1 cellular context compared by ENCODE assay signal in genomic region chr10:75238182-75239180, GRCh38.
TF ChIP-seq lines count a peak whose summit lies in the region.

No MANE protein-coding gene starts in this region.

TF ChIP-seq in HepG2, 621 proteins besides CTCF, POLR2A, EP300 and RAD21 (continued from another document and continues in another):
- TF ChIP-seq ZNF83 (CRISPR knock-in tag; IDR thresholded peaks at IDR 0.05; ENCODE audit: borderline replicate concordance) (no peak), PRPF4 (IDR thresholded peaks at IDR 0.05; ENCODE audit: low read depth, low read length, poor library complexity, severe bottlenecking) (no peak), ZNF615 (CRISPR knock-in tag; IDR thresholded peaks at IDR 0.05; ENCODE audit: borderline replicate concordance) (no peak), FOXC1 (CRISPR knock-in tag; IDR thresholded peaks at IDR 0.05; ENCODE audit: borderline replicate concordance) (no peak), ZBTB46 (CRISPR knock-in tag; IDR thresholded peaks at IDR 0.05; ENCODE audit: borderline replicate concordance) (no peak), ZNF709 (CRISPR knock-in tag; IDR thresholded peaks at IDR 0.05) (no peak), ZBTB20 (CRISPR knock-in tag; IDR thresholded peaks at IDR 0.05; ENCODE audit: borderline replicate concordance, low read depth) (no peak), NFE2L1 (CRISPR knock-in tag; IDR thresholded peaks at IDR 0.05; ENCODE audit: borderline replicate concordance) (no peak), ZNF331 (CRISPR knock-in tag; IDR thresholded peaks at IDR 0.05) (0 out of 2 replicates have a peak, but pooled peaks have one; percentile 29), ZXDC (CRISPR knock-in tag; IDR thresholded peaks at IDR 0.05) (no peak), ZNF619 (CRISPR knock-in tag; IDR thresholded peaks at IDR 0.05) (no peak), DBP (CRISPR knock-in tag; IDR thresholded peaks at IDR 0.05; ENCODE audit: not compliant biosample characterization) (no peak), HMG20A (CRISPR knock-in tag; IDR thresholded peaks at IDR 0.05; ENCODE audit: borderline replicate concordance) (no peak), ZNF800 (CRISPR knock-in tag; IDR thresholded peaks at IDR 0.05) (no peak), SETDB1 (CRISPR knock-in tag; IDR thresholded peaks at IDR 0.05; ENCODE audit: borderline replicate concordance) (no peak), CCDC6 (CRISPR knock-in tag; IDR thresholded peaks at IDR 0.05) (no peak), CCAR2 (optimal IDR thresholded peaks at IDR 0.05; ENCODE audit: low read depth, low read length) (no peak), ZBTB3 (CRISPR knock-in tag; IDR thresholded peaks at IDR 0.05; ENCODE audit: borderline replicate concordance, low read depth) (no peak), ZNF678 (CRISPR knock-in tag; IDR thresholded peaks at IDR 0.05) (no peak), ATF4 (CRISPR knock-in tag; IDR thresholded peaks at IDR 0.05) (no peak), CHD2 (IDR thresholded peaks at IDR 0.05; ENCODE audit: low read depth, low read length) (no peak), REPIN1 (CRISPR knock-in tag; IDR thresholded peaks at IDR 0.05; ENCODE audit: borderline replicate concordance, low read depth) (no peak), PRDM10 (CRISPR knock-in tag; IDR thresholded peaks at IDR 0.05; ENCODE audit: low read depth) (no peak), SRSF1 (optimal IDR thresholded peaks at IDR 0.05; ENCODE audit: low read depth, low read length) (no peak), FOXJ3 (CRISPR knock-in tag; IDR thresholded peaks at IDR 0.05; ENCODE audit: borderline replicate concordance) (no peak), ZNF20 (CRISPR knock-in tag; IDR thresholded peaks at IDR 0.05) (no peak), ZNF576 (CRISPR knock-in tag; IDR thresholded peaks at IDR 0.05) (no peak), MIER3 (CRISPR knock-in tag; IDR thresholded peaks at IDR 0.05; ENCODE audit: borderline replicate concordance) (no peak), KAT2B (IDR thresholded peaks at IDR 0.05; ENCODE audit: borderline replicate concordance, low read depth, low read length) (no peak), MEIS1 (CRISPR knock-in tag; IDR thresholded peaks at IDR 0.05; ENCODE audit: borderline replicate concordance) (no peak), ZNF768 (CRISPR knock-in tag; IDR thresholded peaks at IDR 0.05) (no peak), ZBTB39 (CRISPR knock-in tag; IDR thresholded peaks at IDR 0.05) (no peak), PAX8 (CRISPR knock-in tag; IDR thresholded peaks at IDR 0.05; ENCODE audit: borderline replicate concordance) (no peak), HNRNPK (IDR thresholded peaks at IDR 0.05; ENCODE audit: low read depth, low read length, poor library complexity, severe bottlenecking) (no peak), MAX (IDR thresholded peaks at IDR 0.05) (peak; percentile 89), MIXL1 (CRISPR knock-in tag; IDR thresholded peaks at IDR 0.05) (no peak), GABPB1 (CRISPR knock-in tag; IDR thresholded peaks at IDR 0.05) (peak; percentile 45), KLF12 (CRISPR knock-in tag; IDR thresholded peaks at IDR 0.05; ENCODE audit: borderline replicate concordance) (no peak), HDAC6 (IDR thresholded peaks at IDR 0.05; ENCODE audit: low read depth, low read length) (no peak), MAZ (IDR thresholded peaks at IDR 0.05; ENCODE audit: borderline replicate concordance, low read depth, low read length) (no peak), MAZ (CRISPR knock-in tag; IDR thresholded peaks at IDR 0.05; ENCODE audit: low read depth) (no peak), ATF5 (CRISPR knock-in tag; IDR thresholded peaks at IDR 0.05; ENCODE audit: low read depth) (no peak), ZNF569 (CRISPR knock-in tag; IDR thresholded peaks at IDR 0.05; ENCODE audit: borderline replicate concordance) (no peak), SPEN (CRISPR knock-in tag; IDR thresholded peaks at IDR 0.05; ENCODE audit: low read depth) (no peak), ZNF883 (CRISPR knock-in tag; IDR thresholded peaks at IDR 0.05; ENCODE audit: not compliant biosample characterization) (no peak), ZNF17 (CRISPR knock-in tag; IDR thresholded peaks at IDR 0.05) (no peak), NRL (CRISPR knock-in tag; IDR thresholded peaks at IDR 0.05; ENCODE audit: borderline replicate concordance) (0 out of 2 replicates have a peak, but pooled peaks have one; percentile 9), ZFP91 (CRISPR knock-in tag; IDR thresholded peaks at IDR 0.05; ENCODE audit: borderline replicate concordance) (no peak), NR2C2 (CRISPR knock-in tag; IDR thresholded peaks at IDR 0.05; ENCODE audit: borderline replicate concordance) (peak; percentile 50; the same call in 1 of the 2 replicates), BORCS8-MEF2B (CRISPR knock-in tag; IDR thresholded peaks at IDR 0.05) (peak; percentile 36; the same call in 1 of the 2 replicates)
